8 cellular contexts compared by ENCODE assay signal in the genomic region with DNA sequence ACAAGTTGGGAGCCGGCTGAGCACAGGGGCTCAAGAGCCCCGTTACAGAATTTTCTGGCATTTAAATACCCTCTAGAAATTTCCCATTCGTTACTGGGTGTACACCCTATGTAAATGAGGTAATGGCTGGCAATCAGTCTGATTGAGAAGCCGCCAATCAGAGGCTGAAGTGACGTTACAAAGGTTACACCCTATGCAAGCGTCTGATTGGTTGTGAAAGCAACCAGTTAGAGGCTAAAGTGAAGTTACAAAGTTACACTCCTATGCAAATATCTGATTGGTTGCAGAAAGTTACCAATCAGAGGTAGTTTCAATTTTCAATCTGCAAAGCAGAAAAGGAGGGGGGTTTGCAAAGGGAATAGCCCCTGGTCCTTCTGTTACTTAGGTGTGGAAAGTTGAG.
A peak's percentile ranks its signal among the peaks of the same experiment; 100 is the strongest.
DNase-seq lines count a peak whose midpoint lies in the region; ATAC-seq, FAIRE-seq and TF ChIP-seq lines count a peak whose summit lies in the region.
"Not testable (repeated sequence)": the region's sequence is repeated elsewhere in the genome, so short reads cannot be mapped to it uniquely, and the experiment has no call there.

No MANE protein-coding gene starts in this region.

- not testable (repeated sequence) for H3K9me3 Mint-ChIP-seq in IgD-negative memory B cell

- 20% methylated on average over 6 of the region's 6 CpGs for WGBS in A549 (ENCODE audit: missing lambda C conversion rate)
- 42 to 66% (median 57%) methylated on average over 6 of the region's 6 CpGs for WGBS in spleen, 5 donors

- not testable (repeated sequence) for H3K27ac Mint-ChIP-seq in IgD-negative memory B cell

- H3K27ac ChIP-seq in A549, result not testable (repeated sequence)
- peak overlapping the region in 1 of 8 donors; percentile 33 for H3K27ac ChIP-seq in spleen

- intact Hi-C loops in spleen (cut with DNase I; ENCODE audit: low total_unique reads), result not testable (repeated sequence)

- not testable (repeated sequence) for H3K9me3 ChIP-seq in A549, spleen

- FAIRE-seq in A549 (lab: Jason Lieb, UNC), result not testable (repeated sequence)

- H3K27me3 Mint-ChIP-seq in IgD-negative memory B cell, result peaks cover 11% of the 10 kb centered on the region

- not testable (repeated sequence) for H3K4me1 Mint-ChIP-seq in IgD-negative memory B cell

- not testable (repeated sequence) for TF ChIP-seq CTCF in A549 (IDR thresholded peaks at IDR 0.05); fibroblast of pulmonary artery (IDR thresholded peaks at IDR 0.05; ENCODE audit: low read length, missing control alignments); spleen (IDR thresholded peaks at IDR 0.05 in 8 of 11, conservative IDR thresholded peaks at IDR 0.05 in 3 of 11)

- CTCF ChIA-PET in A549 (lab: Yijun Ruan, JAX), result not testable (repeated sequence)

- H3K4me3 ChIP-seq in A549; fibroblast of pulmonary artery (replicated peaks; ENCODE audit: low read depth, low read length): not testable (repeated sequence)
- peak overlapping the region in 2 of 8 donors; percentile 11 to 26 for H3K4me3 ChIP-seq in spleen

- H3K4me2 ChIP-seq in A549, result 0 out of 3 replicates have a peak overlapping the region, but pooled peaks have one; percentile 8

- POLR2A ChIA-PET in A549 (lab: Yijun Ruan, JAX), result not testable (repeated sequence)

- TF ChIP-seq EP300 in A549 (IDR thresholded peaks at IDR 0.05), result not testable (repeated sequence)

- H3K27me3 ChIP-seq in spleen (replicated peaks in 1 of 7), result peaks cover 0 to 20% (median 0%) of the 10 kb centered on the region in 7 donors

- not testable (repeated sequence) for ATAC-seq in A549

- not testable (repeated sequence) for TF ChIP-seq POLR2A in A549 (IDR thresholded peaks at IDR 0.05; ENCODE audit: low read length); spleen (IDR thresholded peaks at IDR 0.05)

- TF ChIP-seq RAD21 in A549 (conservative IDR thresholded peaks at IDR 0.05 in 1 of 2, IDR thresholded peaks at IDR 0.05 in 1 of 2), result not testable (repeated sequence)

- not testable (repeated sequence) for H3K36me3 ChIP-seq in spleen

- H3K4me3 Mint-ChIP-seq in IgD-negative memory B cell, result peak overlapping the region in 3 of 4 donors; percentile 25 to 91 (median 41)

- not testable (repeated sequence) for H3K36me3 Mint-ChIP-seq in IgD-negative memory B cell

- not testable (repeated sequence) for DNase-seq in A549 (ENCODE audit: low read depth in 1 of 2, low spot score in 1 of 2)
- DNase-seq in EH (ENCODE audit: low read depth) (peak; percentile 32), NAMALWA (ENCODE audit: low spot score) (peak; percentile 25), RPMI7951 (ENCODE audit: low read depth) (peak; percentile 31), dermis blood vessel endothelial cell (peak; percentile 33), fibroblast of pulmonary artery (ENCODE audit: low read depth) (peak; percentile 8), spleen (peak; percentile 7)

- not testable (repeated sequence) for H3K4me1 ChIP-seq in A549, spleen
